1 cellular context compared by ENCODE assay signal in the genomic region with DNA sequence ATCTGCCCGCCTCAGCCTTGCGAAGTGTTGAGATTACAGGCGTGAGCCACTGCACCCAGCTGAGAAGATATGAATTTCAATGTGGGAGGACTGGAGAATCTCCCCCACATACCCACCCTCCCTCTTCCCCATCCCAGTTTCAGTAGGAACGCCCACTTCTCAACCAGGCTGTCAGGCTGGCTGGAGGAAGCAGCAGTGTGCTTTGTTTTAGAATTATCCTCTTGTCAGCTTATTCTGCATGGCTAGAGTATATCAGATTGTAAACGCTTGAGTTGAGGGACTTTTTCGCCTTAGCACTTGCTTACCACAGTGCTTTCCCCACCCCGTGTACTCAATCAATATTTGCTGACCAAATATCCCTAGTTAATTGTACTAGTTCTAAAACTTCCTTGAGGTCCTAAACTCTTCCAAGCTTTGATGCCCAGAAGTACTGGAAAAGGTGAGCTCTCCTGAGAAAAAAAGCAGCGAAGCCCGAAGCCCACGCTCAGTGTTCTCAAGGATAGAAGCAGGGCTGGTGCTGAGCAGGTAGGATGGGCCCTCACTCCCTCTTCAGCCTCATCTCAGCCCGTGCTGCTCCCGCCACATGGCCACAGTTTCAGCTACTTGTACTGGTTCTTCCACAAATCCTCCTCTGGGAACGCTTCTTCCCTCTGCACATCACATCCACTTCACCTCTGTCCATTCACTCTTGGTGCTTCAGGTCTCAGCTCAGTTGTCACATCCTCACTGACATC.
TF ChIP-seq lines count a peak whose summit lies in the region.

No MANE protein-coding gene starts in this region.

TF ChIP-seq in H1, 55 proteins besides CTCF, POLR2A, EP300 and RAD21:
- no peak for TF ChIP-seq SP1 (IDR thresholded peaks at IDR 0.05; ENCODE audit: low read depth, low read length)
- no peak for TF ChIP-seq ASH2L (IDR thresholded peaks at IDR 0.05; ENCODE audit: low read length)
- TF ChIP-seq, protein P1, sequence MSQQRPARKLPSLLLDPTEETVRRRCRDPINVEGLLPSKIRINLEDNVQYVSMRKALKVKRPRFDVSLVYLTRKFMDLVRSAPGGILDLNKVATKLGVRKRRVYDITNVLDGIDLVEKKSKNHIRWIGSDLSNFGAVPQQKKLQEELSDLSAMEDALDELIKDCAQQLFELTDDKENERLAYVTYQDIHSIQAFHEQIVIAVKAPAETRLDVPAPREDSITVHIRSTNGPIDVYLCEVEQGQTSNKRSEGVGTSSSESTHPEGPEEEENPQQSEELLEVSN (IDR thresholded peaks at IDR 0.05), result no peak
- TF ChIP-seq CBX8 (IDR thresholded peaks at IDR 0.05; ENCODE audit: borderline replicate concordance, low read depth, low read length), result no peak
- no peak for TF ChIP-seq CHD1 (IDR thresholded peaks at IDR 0.05; ENCODE audit: low read depth, low read length)
- TF ChIP-seq KDM4A (IDR thresholded peaks at IDR 0.05; ENCODE audit: low read depth, low read length, severe bottlenecking), result no peak
- no peak for TF ChIP-seq YY1 (IDR thresholded peaks at IDR 0.05; ENCODE audit: low read depth, low read length)
- TF ChIP-seq JUN (IDR thresholded peaks at IDR 0.05; ENCODE audit: low read depth, low read length), result no peak
- TF ChIP-seq ATF2 (IDR thresholded peaks at IDR 0.05; ENCODE audit: low read length), result no peak
- TF ChIP-seq, protein P2, sequence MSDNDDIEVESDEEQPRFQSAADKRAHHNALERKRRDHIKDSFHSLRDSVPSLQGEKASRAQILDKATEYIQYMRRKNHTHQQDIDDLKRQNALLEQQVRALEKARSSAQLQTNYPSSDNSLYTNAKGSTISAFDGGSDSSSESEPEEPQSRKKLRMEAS (IDR thresholded peaks at IDR 0.05), result no peak
- no peak for TF ChIP-seq TAF7 (optimal IDR thresholded peaks at IDR 0.05; ENCODE audit: borderline replicate concordance, low read depth, low read length)
- no peak for TF ChIP-seq RNF2 (IDR thresholded peaks at IDR 0.05; ENCODE audit: borderline replicate concordance, low read depth, low read length, missing control alignments, poor library complexity, severe bottlenecking)
- no peak for TF ChIP-seq KDM5A (IDR thresholded peaks at IDR 0.05; ENCODE audit: low read length)
- TF ChIP-seq, protein P3, sequence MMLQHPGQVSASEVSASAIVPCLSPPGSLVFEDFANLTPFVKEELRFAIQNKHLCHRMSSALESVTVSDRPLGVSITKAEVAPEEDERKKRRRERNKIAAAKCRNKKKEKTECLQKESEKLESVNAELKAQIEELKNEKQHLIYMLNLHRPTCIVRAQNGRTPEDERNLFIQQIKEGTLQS (IDR thresholded peaks at IDR 0.05; ENCODE audit: insufficient read depth, low read depth, low read length), result no peak
